ENCODE assay signal across 8 cellular contexts in genomic region chr7:138752568-138753518, GRCh38. TPM values are rescaled to one million over a fixed set of nuclear protein-coding genes. Genes with fewer than 3 reads are reported as not detected.
DNase-seq lines count a peak whose midpoint lies in the region; ATAC-seq and TF ChIP-seq lines count a peak whose summit lies in the region.

No MANE protein-coding gene starts in this region.

- no peak overlapping the region for H3K27ac ChIP-seq in right cardiac atrium (ENCODE audit: low read length)

- 42% methylated on average over 20 of the region's 20 CpGs for WGBS in right cardiac atrium

- TF ChIP-seq CTCF in GM06990 (IDR thresholded peaks at IDR 0.05; ENCODE audit: insufficient read depth, low read length, poor library complexity, severe bottlenecking) (no peak), GM20000 (IDR thresholded peaks at IDR 0.05; ENCODE audit: extremely low read depth, missing control alignments) (no peak), type B pancreatic cell (conservative IDR thresholded peaks at IDR 0.05) (no peak)

- intact Hi-C loops in right cardiac atrium (cut with DNase I) = no loop called here

- no peaks in the 10 kb centered on the region for H3K4me1 ChIP-seq in right cardiac atrium (ENCODE audit: control insufficient read depth, insufficient read depth, low read length)

- no peak overlapping the region for H3K4me3 Mint-ChIP-seq in type B pancreatic cell

- H3K4me3 ChIP-seq in GM06990 (replicated peaks; ENCODE audit: low read depth, low read length) = no peak overlapping the region
- no peak overlapping the region for H3K4me3 ChIP-seq in right cardiac atrium (ENCODE audit: low read length)

- DNase-seq in GM06990 (ENCODE audit: extremely low read depth, insufficient read length) (peak; percentile 67), NCI-H2196 treated with DMSO at 0.1 percent for 48 hours (lab: John Stamatoyannopoulos, UW; ENCODE audit: unreplicated experiment) (peak; percentile 95), right cardiac atrium (peak; percentile 15 to 64 (median 52)), GM20000 (ENCODE audit: low spot score) (no peak), type B pancreatic cell (ENCODE audit: extremely low spot score, unreplicated experiment) (no peak)
- peak; percentile 72 for DNase-seq in activated CD8-positive, alpha-beta memory T cell treated with anti-CD3 and anti-CD28 coated beads, Interleukin-2, amount 50 U/mL, for 24 hours (ENCODE audit: extremely low read depth)
- peak; percentile 53 for DNase-seq in stimulated activated CD8-positive, alpha-beta memory T cell treated with anti-CD3 and anti-CD28 coated beads, Interleukin-15, amount 100 ng/mL, for 24 hours (ENCODE audit: low read depth)

- no peaks in the 10 kb centered on the region for H3K36me3 Mint-ChIP-seq in type B pancreatic cell

- H3K27me3 Mint-ChIP-seq in type B pancreatic cell = no peaks in the 10 kb centered on the region

- no peaks in the 10 kb centered on the region for H3K36me3 ChIP-seq in GM06990 (ENCODE audit: control insufficient read depth, insufficient read depth, low read length)

- ATAC-seq in HG02623 (IDR thresholded peaks at IDR 0.05; ENCODE audit: unreplicated experiment) = peak; percentile 69
- peak in 1 of 2 donors; percentile 54 for ATAC-seq in right cardiac atrium

- no peaks in the 10 kb centered on the region for H3K9me3 ChIP-seq in right cardiac atrium (ENCODE audit: control insufficient read depth, low read length)

- no peak overlapping the region for H3K27ac Mint-ChIP-seq in type B pancreatic cell

- H3K27me3 ChIP-seq in GM06990 (replicated peaks; ENCODE audit: control insufficient read depth, insufficient read depth, low read length) (no peaks in the 10 kb centered on the region), right cardiac atrium (ENCODE audit: control insufficient read depth, insufficient read depth) (no peaks in the 10 kb centered on the region)

- H3K9me3 Mint-ChIP-seq in type B pancreatic cell = no peaks in the 10 kb centered on the region

- peaks cover 30% of the 10 kb centered on the region for H3K4me1 Mint-ChIP-seq in type B pancreatic cell (ENCODE audit: unreplicated experiment)

RNA-seq across cellular contexts. Expression of gene TMEM213, which starts 45.0 kb away (rescaled TPM):
- total RNA-seq in right cardiac atrium (not detected), type B pancreatic cell (ENCODE audit: low replicate concordance) (not detected in 2 replicates)
- polyA plus RNA-seq in right cardiac atrium = not detected

RNA-seq across cellular contexts. Expression of gene ATP6V0A4, which starts 45.2 kb away (rescaled TPM):
- total RNA-seq in right cardiac atrium = not detected
- polyA plus RNA-seq in right cardiac atrium = not detected
- total RNA-seq in type B pancreatic cell (ENCODE audit: low replicate concordance) = 0.89 and 1.6 TPM in 2 replicates

RNA-seq across cellular contexts. Expression of gene SVOPL, which starts 51.7 kb away (rescaled TPM):
- not detected for total RNA-seq in right cardiac atrium
- polyA plus RNA-seq in right cardiac atrium = not detected
- total RNA-seq in type B pancreatic cell (ENCODE audit: low replicate concordance) = 0.81 TPM in 1 of 2 replicates, not detected in the other

Comparison
In these comparisons a context has a peak if more than half of its experiments do, and no peak if none do; other contexts are left out.
1. DNase-seq: peak in GM06990 (single experiment), NCI-H2196 treated with DMSO at 0.1 percent for 48 hours (single experiment), activated CD8-positive, alpha-beta memory T cell treated with anti-CD3 and anti-CD28 coated beads, Interleukin-2, amount 50 U/mL, for 24 hours (single experiment), right cardiac atrium (3 of 3) and stimulated activated CD8-positive, alpha-beta memory T cell treated with anti-CD3 and anti-CD28 coated beads, Interleukin-15, amount 100 ng/mL, for 24 hours (single experiment); none in GM20000 (single experiment) and type B pancreatic cell (single experiment).